2 cellular contexts compared by ENCODE assay signal in the genomic region with DNA sequence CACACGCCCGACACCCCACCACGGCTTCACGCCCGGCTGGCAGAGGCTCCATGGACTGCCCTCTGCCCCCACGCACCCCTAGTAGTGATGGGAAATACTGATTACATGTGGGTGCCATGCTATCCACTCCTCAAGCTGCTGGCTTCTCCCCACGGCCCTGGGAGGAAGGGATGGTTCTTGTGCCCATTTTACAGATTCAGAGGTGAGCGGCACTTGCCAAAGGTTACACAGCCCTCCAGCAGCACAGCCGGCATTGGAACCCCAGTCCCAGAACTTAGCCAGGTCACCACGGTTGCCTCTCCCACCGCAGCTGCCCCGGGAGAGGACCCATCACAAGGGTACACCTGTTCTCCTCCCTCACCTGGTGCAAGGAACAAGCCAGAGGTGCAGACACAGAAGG.
TF ChIP-seq lines count a peak whose summit lies in the region.

No MANE protein-coding gene starts in this region.

TF ChIP-seq in GM23338, 12 proteins besides CTCF, POLR2A, EP300 and RAD21 (continues in another document):
- TF ChIP-seq, protein P1, sequence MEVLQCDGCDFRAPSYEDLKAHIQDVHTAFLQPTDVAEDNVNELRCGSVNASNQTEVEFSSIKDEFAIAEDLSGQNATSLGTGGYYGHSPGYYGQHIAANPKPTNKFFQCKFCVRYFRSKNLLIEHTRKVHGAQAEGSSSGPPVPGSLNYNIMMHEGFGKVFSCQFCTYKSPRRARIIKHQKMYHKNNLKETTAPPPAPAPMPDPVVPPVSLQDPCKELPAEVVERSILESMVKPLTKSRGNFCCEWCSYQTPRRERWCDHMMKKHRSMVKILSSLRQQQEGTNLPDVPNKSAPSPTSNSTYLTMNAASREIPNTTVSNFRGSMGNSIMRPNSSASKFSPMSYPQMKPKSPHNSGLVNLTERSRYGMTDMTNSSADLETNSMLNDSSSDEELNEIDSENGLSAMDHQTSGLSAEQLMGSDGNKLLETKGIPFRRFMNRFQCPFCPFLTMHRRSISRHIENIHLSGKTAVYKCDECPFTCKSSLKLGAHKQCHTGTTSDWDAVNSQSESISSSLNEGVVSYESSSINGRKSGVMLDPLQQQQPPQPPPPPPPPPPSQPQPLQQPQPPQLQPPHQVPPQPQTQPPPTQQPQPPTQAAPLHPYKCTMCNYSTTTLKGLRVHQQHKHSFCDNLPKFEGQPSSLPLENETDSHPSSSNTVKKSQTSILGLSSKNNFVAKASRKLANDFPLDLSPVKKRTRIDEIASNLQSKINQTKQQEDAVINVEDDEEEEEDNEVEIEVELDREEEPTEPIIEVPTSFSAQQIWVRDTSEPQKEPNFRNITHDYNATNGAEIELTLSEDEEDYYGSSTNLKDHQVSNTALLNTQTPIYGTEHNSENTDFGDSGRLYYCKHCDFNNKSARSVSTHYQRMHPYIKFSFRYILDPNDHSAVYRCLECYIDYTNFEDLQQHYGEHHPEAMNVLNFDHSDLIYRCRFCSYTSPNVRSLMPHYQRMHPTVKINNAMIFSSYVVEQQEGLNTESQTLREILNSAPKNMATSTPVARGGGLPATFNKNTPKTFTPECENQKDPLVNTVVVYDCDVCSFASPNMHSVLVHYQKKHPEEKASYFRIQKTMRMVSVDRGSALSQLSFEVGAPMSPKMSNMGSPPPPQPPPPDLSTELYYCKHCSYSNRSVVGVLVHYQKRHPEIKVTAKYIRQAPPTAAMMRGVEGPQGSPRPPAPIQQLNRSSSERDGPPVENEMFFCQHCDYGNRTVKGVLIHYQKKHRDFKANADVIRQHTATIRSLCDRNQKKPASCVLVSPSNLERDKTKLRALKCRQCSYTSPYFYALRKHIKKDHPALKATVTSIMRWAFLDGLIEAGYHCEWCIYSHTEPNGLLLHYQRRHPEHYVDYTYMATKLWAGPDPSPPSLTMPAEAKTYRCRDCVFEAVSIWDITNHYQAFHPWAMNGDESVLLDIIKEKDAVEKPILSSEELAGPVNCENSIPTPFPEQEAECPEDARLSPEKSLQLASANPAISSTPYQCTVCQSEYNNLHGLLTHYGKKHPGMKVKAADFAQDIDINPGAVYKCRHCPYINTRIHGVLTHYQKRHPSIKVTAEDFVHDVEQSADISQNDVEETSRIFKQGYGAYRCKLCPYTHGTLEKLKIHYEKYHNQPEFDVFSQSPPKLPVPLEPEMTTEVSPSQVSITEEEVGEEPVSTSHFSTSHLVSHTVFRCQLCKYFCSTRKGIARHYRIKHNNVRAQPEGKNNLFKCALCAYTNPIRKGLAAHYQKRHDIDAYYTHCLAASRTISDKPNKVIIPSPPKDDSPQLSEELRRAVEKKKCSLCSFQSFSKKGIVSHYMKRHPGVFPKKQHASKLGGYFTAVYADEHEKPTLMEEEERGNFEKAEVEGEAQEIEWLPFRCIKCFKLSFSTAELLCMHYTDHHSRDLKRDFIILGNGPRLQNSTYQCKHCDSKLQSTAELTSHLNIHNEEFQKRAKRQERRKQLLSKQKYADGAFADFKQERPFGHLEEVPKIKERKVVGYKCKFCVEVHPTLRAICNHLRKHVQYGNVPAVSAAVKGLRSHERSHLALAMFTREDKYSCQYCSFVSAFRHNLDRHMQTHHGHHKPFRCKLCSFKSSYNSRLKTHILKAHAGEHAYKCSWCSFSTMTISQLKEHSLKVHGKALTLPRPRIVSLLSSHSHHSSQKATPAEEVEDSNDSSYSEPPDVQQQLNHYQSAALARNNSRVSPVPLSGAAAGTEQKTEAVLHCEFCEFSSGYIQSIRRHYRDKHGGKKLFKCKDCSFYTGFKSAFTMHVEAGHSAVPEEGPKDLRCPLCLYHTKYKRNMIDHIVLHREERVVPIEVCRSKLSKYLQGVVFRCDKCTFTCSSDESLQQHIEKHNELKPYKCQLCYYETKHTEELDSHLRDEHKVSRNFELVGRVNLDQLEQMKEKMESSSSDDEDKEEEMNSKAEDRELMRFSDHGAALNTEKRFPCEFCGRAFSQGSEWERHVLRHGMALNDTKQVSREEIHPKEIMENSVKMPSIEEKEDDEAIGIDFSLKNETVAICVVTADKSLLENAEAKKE (CRISPR knock-in tag; IDR thresholded peaks at IDR 0.05) = no peak
- TF ChIP-seq, protein P2, sequence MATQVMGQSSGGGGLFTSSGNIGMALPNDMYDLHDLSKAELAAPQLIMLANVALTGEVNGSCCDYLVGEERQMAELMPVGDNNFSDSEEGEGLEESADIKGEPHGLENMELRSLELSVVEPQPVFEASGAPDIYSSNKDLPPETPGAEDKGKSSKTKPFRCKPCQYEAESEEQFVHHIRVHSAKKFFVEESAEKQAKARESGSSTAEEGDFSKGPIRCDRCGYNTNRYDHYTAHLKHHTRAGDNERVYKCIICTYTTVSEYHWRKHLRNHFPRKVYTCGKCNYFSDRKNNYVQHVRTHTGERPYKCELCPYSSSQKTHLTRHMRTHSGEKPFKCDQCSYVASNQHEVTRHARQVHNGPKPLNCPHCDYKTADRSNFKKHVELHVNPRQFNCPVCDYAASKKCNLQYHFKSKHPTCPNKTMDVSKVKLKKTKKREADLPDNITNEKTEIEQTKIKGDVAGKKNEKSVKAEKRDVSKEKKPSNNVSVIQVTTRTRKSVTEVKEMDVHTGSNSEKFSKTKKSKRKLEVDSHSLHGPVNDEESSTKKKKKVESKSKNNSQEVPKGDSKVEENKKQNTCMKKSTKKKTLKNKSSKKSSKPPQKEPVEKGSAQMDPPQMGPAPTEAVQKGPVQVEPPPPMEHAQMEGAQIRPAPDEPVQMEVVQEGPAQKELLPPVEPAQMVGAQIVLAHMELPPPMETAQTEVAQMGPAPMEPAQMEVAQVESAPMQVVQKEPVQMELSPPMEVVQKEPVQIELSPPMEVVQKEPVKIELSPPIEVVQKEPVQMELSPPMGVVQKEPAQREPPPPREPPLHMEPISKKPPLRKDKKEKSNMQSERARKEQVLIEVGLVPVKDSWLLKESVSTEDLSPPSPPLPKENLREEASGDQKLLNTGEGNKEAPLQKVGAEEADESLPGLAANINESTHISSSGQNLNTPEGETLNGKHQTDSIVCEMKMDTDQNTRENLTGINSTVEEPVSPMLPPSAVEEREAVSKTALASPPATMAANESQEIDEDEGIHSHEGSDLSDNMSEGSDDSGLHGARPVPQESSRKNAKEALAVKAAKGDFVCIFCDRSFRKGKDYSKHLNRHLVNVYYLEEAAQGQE (IDR thresholded peaks at IDR 0.05; ENCODE audit: unreplicated experiment) = no peak
- TF ChIP-seq JUNB (IDR thresholded peaks at IDR 0.05; ENCODE audit: unreplicated experiment) (no peak), ZNF331 (CRISPR knock-in tag; IDR thresholded peaks at IDR 0.05; ENCODE audit: low read depth) (no peak), NANOG (IDR thresholded peaks at IDR 0.05; ENCODE audit: borderline replicate concordance) (no peak), EZH2phosphoT487 (IDR thresholded peaks at IDR 0.05; ENCODE audit: unreplicated experiment) (no peak), POLR2AphosphoS5 (IDR thresholded peaks at IDR 0.05; ENCODE audit: low read depth) (no peak), CREB1 (CRISPR knock-in tag; IDR thresholded peaks at IDR 0.05; ENCODE audit: low read depth) (no peak), ZNF114 (CRISPR knock-in tag; IDR thresholded peaks at IDR 0.05) (no peak)
- TF ChIP-seq, protein P3, sequence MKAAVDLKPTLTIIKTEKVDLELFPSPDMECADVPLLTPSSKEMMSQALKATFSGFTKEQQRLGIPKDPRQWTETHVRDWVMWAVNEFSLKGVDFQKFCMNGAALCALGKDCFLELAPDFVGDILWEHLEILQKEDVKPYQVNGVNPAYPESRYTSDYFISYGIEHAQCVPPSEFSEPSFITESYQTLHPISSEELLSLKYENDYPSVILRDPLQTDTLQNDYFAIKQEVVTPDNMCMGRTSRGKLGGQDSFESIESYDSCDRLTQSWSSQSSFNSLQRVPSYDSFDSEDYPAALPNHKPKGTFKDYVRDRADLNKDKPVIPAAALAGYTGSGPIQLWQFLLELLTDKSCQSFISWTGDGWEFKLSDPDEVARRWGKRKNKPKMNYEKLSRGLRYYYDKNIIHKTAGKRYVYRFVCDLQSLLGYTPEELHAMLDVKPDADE (IDR thresholded peaks at IDR 0.05) = no peak

TF ChIP-seq in H1, 55 proteins besides CTCF, POLR2A, EP300 and RAD21:
- TF ChIP-seq CBX5 (IDR thresholded peaks at IDR 0.05; ENCODE audit: low read depth, low read length) = no peak
- TF ChIP-seq, protein P4, sequence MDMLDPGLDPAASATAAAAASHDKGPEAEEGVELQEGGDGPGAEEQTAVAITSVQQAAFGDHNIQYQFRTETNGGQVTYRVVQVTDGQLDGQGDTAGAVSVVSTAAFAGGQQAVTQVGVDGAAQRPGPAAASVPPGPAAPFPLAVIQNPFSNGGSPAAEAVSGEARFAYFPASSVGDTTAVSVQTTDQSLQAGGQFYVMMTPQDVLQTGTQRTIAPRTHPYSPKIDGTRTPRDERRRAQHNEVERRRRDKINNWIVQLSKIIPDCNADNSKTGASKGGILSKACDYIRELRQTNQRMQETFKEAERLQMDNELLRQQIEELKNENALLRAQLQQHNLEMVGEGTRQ (IDR thresholded peaks at IDR 0.05; ENCODE audit: low read length) = no peak
- TF ChIP-seq MAFK (IDR thresholded peaks at IDR 0.05; ENCODE audit: low read depth, low read length) = no peak
- no peak for TF ChIP-seq FOSL1 (IDR thresholded peaks at IDR 0.05; ENCODE audit: insufficient read depth, low read depth, low read length)
- TF ChIP-seq SUZ12 (IDR thresholded peaks at IDR 0.05; ENCODE audit: low read length) = no peak
- TF ChIP-seq TAF7 (optimal IDR thresholded peaks at IDR 0.05; ENCODE audit: borderline replicate concordance, low read depth, low read length) = no peak
- TF ChIP-seq, protein P5, sequence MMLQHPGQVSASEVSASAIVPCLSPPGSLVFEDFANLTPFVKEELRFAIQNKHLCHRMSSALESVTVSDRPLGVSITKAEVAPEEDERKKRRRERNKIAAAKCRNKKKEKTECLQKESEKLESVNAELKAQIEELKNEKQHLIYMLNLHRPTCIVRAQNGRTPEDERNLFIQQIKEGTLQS (IDR thresholded peaks at IDR 0.05; ENCODE audit: insufficient read depth, low read depth, low read length) = no peak
- no peak for TF ChIP-seq SIRT6 (IDR thresholded peaks at IDR 0.05; ENCODE audit: low read length)
- no peak for TF ChIP-seq GABPA (IDR thresholded peaks at IDR 0.05; ENCODE audit: borderline replicate concordance, insufficient read depth, low read length)
- TF ChIP-seq SP1 (IDR thresholded peaks at IDR 0.05; ENCODE audit: low read depth, low read length) = no peak
- TF ChIP-seq, protein P6, sequence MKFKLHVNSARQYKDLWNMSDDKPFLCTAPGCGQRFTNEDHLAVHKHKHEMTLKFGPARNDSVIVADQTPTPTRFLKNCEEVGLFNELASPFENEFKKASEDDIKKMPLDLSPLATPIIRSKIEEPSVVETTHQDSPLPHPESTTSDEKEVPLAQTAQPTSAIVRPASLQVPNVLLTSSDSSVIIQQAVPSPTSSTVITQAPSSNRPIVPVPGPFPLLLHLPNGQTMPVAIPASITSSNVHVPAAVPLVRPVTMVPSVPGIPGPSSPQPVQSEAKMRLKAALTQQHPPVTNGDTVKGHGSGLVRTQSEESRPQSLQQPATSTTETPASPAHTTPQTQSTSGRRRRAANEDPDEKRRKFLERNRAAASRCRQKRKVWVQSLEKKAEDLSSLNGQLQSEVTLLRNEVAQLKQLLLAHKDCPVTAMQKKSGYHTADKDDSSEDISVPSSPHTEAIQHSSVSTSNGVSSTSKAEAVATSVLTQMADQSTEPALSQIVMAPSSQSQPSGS (IDR thresholded peaks at IDR 0.05; ENCODE audit: low read length) = no peak
- TF ChIP-seq SP2 (IDR thresholded peaks at IDR 0.05; ENCODE audit: low read length) = no peak
- TF ChIP-seq CBX8 (IDR thresholded peaks at IDR 0.05; ENCODE audit: borderline replicate concordance, low read depth, low read length) = no peak
- TF ChIP-seq BCL11A (IDR thresholded peaks at IDR 0.05; ENCODE audit: low read depth in 2 of 2, low read length in 2 of 2) = no peak
